In genomic region chr11:2517386-2518064, GRCh38 we compare ENCODE assay signal across 18 cellular contexts.
DNase-seq lines count a peak whose midpoint lies in the region; ATAC-seq and TF ChIP-seq lines count a peak whose summit lies in the region.
"Had no signal": no experiment of that assay in that cellular context is flagged by ENCODE, and none has a peak within 500 bp of the region (broad histone marks: within the 10 kb centered on the region; RNA-seq: fewer than 3 reads in every experiment).

No MANE protein-coding gene starts in this region.

- intact Hi-C loops in left ventricle myocardium inferior (cut with micrococcal nuclease), result no loop called here
- intact Hi-C loops in ovary (cut with DNase I), result no loop called here

- no peaks in the 10 kb centered on the region for H3K79me2 ChIP-seq in H9 (ENCODE audit: insufficient read depth, low read length)

- H3K4me3 Mint-ChIP-seq in H9, result no peak overlapping the region
- H3K4me3 Mint-ChIP-seq in stimulated activated effector memory CD8-positive, alpha-beta T cell treated with anti-CD3 and anti-CD28 coated beads, Interleukin-12 subunit alpha, Interleukin-12 subunit beta, amount 100 ng/mL, for 72 hours, result no peak overlapping the region
- H3K4me3 Mint-ChIP-seq: IgD-negative memory B cell, nephron progenitor cell had no signal

- H3K4me3 ChIP-seq in left ventricle myocardium inferior (no peak overlapping the region), ovary (no peak overlapping the region)
- H3K4me3 ChIP-seq: SJCRH30 had no signal

- H4K20me1 ChIP-seq in H9 (ENCODE audit: control insufficient read depth, insufficient read depth, insufficient read length), result no peaks in the 10 kb centered on the region

- TF ChIP-seq CTCF in H9 (conservative IDR thresholded peaks at IDR 0.05) (no peak), left ventricle myocardium inferior (IDR thresholded peaks at IDR 0.05; ENCODE audit: borderline replicate concordance) (no peak), ovary (IDR thresholded peaks at IDR 0.05) (no peak)

- H2BK5ac ChIP-seq in H9 (ENCODE audit: insufficient read length, low read length), result no peak overlapping the region

- no peak overlapping the region for H3K4ac ChIP-seq in H9 (ENCODE audit: low read depth, low read length)

- no CpG with 5 or more reads among the region's 26 CpGs for WGBS in H9 (ENCODE audit: extremely low coverage, insufficient read length, low lambda C conversion rate)
- WGBS in ovary, 3 donors, result 83 to 87% (median 85%) methylated on average over 26 of the region's 26 CpGs

- in situ Hi-C loops in G401 (cut with HindIII; ENCODE audit: low sequenced_read_pairs), result no loop called here

- no peak overlapping the region for H3K9ac ChIP-seq in H9 (ENCODE audit: extremely low read depth, insufficient read length, low read length)

- no peak overlapping the region for H2BK120ac ChIP-seq in H9 (ENCODE audit: low read depth, low read length, poor library complexity, severe bottlenecking)

- no peaks in the 10 kb centered on the region for H3K23me2 ChIP-seq in H9 (ENCODE audit: insufficient read length, low read depth, low read length, poor library complexity, severe bottlenecking)

- H2BK12ac ChIP-seq in H9 (ENCODE audit: insufficient read length, low read depth, low read length), result no peak overlapping the region

- TF ChIP-seq POLR2A in ovary (IDR thresholded peaks at IDR 0.05), result no peak

- H3K56ac ChIP-seq in H9 (ENCODE audit: insufficient read length, low read depth, low read length), result no peak overlapping the region

- H3K27ac ChIP-seq in H9 (ENCODE audit: insufficient read length, low read depth, low read length), result no peak overlapping the region
- H3K27ac ChIP-seq in left ventricle myocardium inferior (replicated peaks), result no peak overlapping the region
- no peak overlapping the region for H3K27ac ChIP-seq in ovary
- H3K27ac ChIP-seq: SJCRH30 had no signal

- peaks cover 67% of the 10 kb centered on the region for H3K27me3 Mint-ChIP-seq in H9 (ENCODE audit: low read depth)
- H3K27me3 Mint-ChIP-seq: IgD-negative memory B cell had no signal

- no peak for ATAC-seq in HG02970 (IDR thresholded peaks at IDR 0.05; ENCODE audit: low FRiP score, unreplicated experiment)
- no peak for ATAC-seq in stimulated activated effector memory CD8-positive, alpha-beta T cell treated with anti-CD3 and anti-CD28 coated beads, Interleukin-12 subunit alpha, Interleukin-12 subunit beta, amount 100 ng/mL, for 72 hours

- no peaks in the 10 kb centered on the region for H3K9me3 Mint-ChIP-seq in H9
- H3K9me3 Mint-ChIP-seq in stimulated activated effector memory CD8-positive, alpha-beta T cell treated with anti-CD3 and anti-CD28 coated beads, Interleukin-12 subunit alpha, Interleukin-12 subunit beta, amount 100 ng/mL, for 72 hours, result no peaks in the 10 kb centered on the region
- H3K9me3 Mint-ChIP-seq: IgD-negative memory B cell, nephron progenitor cell had no signal

- DNase-seq in 8988T, result peak; percentile 23
- DNase-seq in H9, result peak; percentile 20
- DNase-seq in left ventricle myocardium inferior, result peak; percentile 8
- DNase-seq in ovary, result peak; percentile 4 to 16 (median 10)
- no peak for DNase-seq in G401 (ENCODE audit: low spot score)
- DNase-seq in HK-2 (ENCODE audit: unreplicated experiment), result no peak
- no peak for DNase-seq in stimulated activated effector memory CD8-positive, alpha-beta T cell treated with anti-CD3 and anti-CD28 coated beads, Interleukin-12 subunit alpha, Interleukin-12 subunit beta, amount 100 ng/mL, for 72 hours (ENCODE audit: low spot score in 2 of 2)
- DNase-seq: amniotic stem cell, cortex of kidney, DMS 273 treated with DMSO at 0.1 percent for 48 hours, GOT3, hypothalamus, NCI-H1092, nephron progenitor cell, small intestine had no signal

- H3K4me1 Mint-ChIP-seq in H9, result no peaks in the 10 kb centered on the region
- H3K4me1 Mint-ChIP-seq in stimulated activated effector memory CD8-positive, alpha-beta T cell treated with anti-CD3 and anti-CD28 coated beads, Interleukin-12 subunit alpha, Interleukin-12 subunit beta, amount 100 ng/mL, for 72 hours, result no peaks in the 10 kb centered on the region

- H3K4me2 ChIP-seq in H9 (ENCODE audit: insufficient read depth, insufficient read length, low read length), result no peak overlapping the region

- H3K79me1 ChIP-seq in H9 (ENCODE audit: insufficient read depth, low read depth, low read length, poor library complexity, severe bottlenecking), result no peaks in the 10 kb centered on the region

- H3K27me3 ChIP-seq in H9 (ENCODE audit: insufficient read depth, low read length), result peaks cover 2% of the 10 kb centered on the region; the same call in 1 of the 2 replicates
- H3K27me3 ChIP-seq in left ventricle myocardium inferior (ENCODE audit: low read depth), result no peaks in the 10 kb centered on the region
- no peaks in the 10 kb centered on the region for H3K27me3 ChIP-seq in ovary

- H4K8ac ChIP-seq in H9 (replicated peaks; ENCODE audit: insufficient read length, low read depth, low read length), result no peak overlapping the region

- H4K91ac ChIP-seq in H9 (ENCODE audit: insufficient read length, low read depth, low read length), result no peak overlapping the region

- H3K36me3 Mint-ChIP-seq in H9 (ENCODE audit: insufficient read depth in 1 of 3, low read depth in 3 of 3), result no peaks in the 10 kb centered on the region
- H3K36me3 Mint-ChIP-seq in stimulated activated effector memory CD8-positive, alpha-beta T cell treated with anti-CD3 and anti-CD28 coated beads, Interleukin-12 subunit alpha, Interleukin-12 subunit beta, amount 100 ng/mL, for 72 hours, result no peaks in the 10 kb centered on the region
- H3K36me3 Mint-ChIP-seq: IgD-negative memory B cell had no signal

- no peak overlapping the region for H3K23ac ChIP-seq in H9 (ENCODE audit: insufficient read length, low read depth, low read length)

- H3K4me1 ChIP-seq in H9 (ENCODE audit: insufficient read depth, low read length) (no peaks in the 10 kb centered on the region), left ventricle myocardium inferior (peaks cover 38% of the 10 kb centered on the region), ovary (ENCODE audit: insufficient read depth) (no peaks in the 10 kb centered on the region)
- H3K4me1 ChIP-seq: SJCRH30 had no signal

- H4K5ac ChIP-seq in H9 (ENCODE audit: insufficient read length, low read depth, low read length), result no peak overlapping the region

- H3K36me3 ChIP-seq in left ventricle myocardium inferior (no peaks in the 10 kb centered on the region), ovary (no peaks in the 10 kb centered on the region)
- H3K36me3 ChIP-seq: SJCRH30 had no signal

- no peak overlapping the region for H3T11ph ChIP-seq in H9 (ENCODE audit: low read length)

- no peak overlapping the region for H3K18ac ChIP-seq in H9 (ENCODE audit: insufficient read length, low read depth, low read length)

- TF ChIP-seq EP300 in ovary (IDR thresholded peaks at IDR 0.05), result no peak

- H2BK20ac ChIP-seq in H9 (ENCODE audit: low read depth, low read length, poor library complexity, severe bottlenecking), result no peak overlapping the region

- H3K14ac ChIP-seq in H9 (ENCODE audit: insufficient read depth, low read length), result no peak overlapping the region

- no peak overlapping the region for H2AFZ ChIP-seq in H9 (ENCODE audit: low read length)

- no peak overlapping the region for H2AK5ac ChIP-seq in H9 (ENCODE audit: insufficient read length, low read length)

- H3K9me3 ChIP-seq in H9 (ENCODE audit: control insufficient read depth, low read depth, low read length) (no peaks in the 10 kb centered on the region), left ventricle myocardium inferior (replicated peaks) (no peaks in the 10 kb centered on the region), ovary (no peaks in the 10 kb centered on the region)
- H3K9me3 ChIP-seq: SJCRH30 had no signal

- peak overlapping the region in 1 of 3 experiments; percentile 48; a peak in 1 of 7 replicates for H3K27ac Mint-ChIP-seq in H9
- no peak overlapping the region for H3K27ac Mint-ChIP-seq in stimulated activated effector memory CD8-positive, alpha-beta T cell treated with anti-CD3 and anti-CD28 coated beads, Interleukin-12 subunit alpha, Interleukin-12 subunit beta, amount 100 ng/mL, for 72 hours
- H3K27ac Mint-ChIP-seq: nephron progenitor cell had no signal

- no peak overlapping the region for H2BK15ac ChIP-seq in H9 (ENCODE audit: low read depth, low read length)

Comparison
In these comparisons a context has a peak if more than half of its experiments do, and no peak if none do; other contexts are left out.
1. DNase-seq: peak in 8988T (single experiment), H9 (single experiment), left ventricle myocardium inferior (single experiment) and ovary (5 of 5); none in G401 (single experiment), HK-2 (single experiment) and stimulated activated effector memory CD8-positive, alpha-beta T cell treated with anti-CD3 and anti-CD28 coated beads, Interleukin-12 subunit alpha, Interleukin-12 subunit beta, amount 100 ng/mL, for 72 hours (0 of 2).